ENCODE assay signal across 8 cellular contexts in genomic region chr16:31202402-31203385, GRCh38. TPM values are rescaled to one million over a fixed set of nuclear protein-coding genes. Genes with fewer than 3 reads are reported as not detected.
DNase-seq lines count a peak whose midpoint lies in the region; ATAC-seq and TF ChIP-seq lines count a peak whose summit lies in the region.

PYCARD (minus strand) TSS chr16:31202760; CDS start chr16:31202690, 70 bp downstream.

- H3K9me3 Mint-ChIP-seq in effector memory CD8-positive, alpha-beta T cell, result no peaks in the 10 kb centered on the region

- H2AFZ ChIP-seq in mesenchymal stem cell (ENCODE audit: low read depth, low read length), result peak within 1 kb of the TSS; percentile 88

- H3K27ac ChIP-seq in mesenchymal stem cell (ENCODE audit: low read length, poor library complexity, severe bottlenecking) (no peak within 1 kb of the TSS), transverse colon (peak within 1 kb of the TSS; percentile 80 to 90 (median 87))

- H2BK12ac ChIP-seq in mesenchymal stem cell (ENCODE audit: low read length in 2 of 2), result peak within 1 kb of the TSS in 1 of 2 experiments; percentile 67

- H3K4me1 ChIP-seq in mesenchymal stem cell (ENCODE audit: control insufficient read depth, insufficient read depth, low read depth, low read length), result peaks cover 15% of the 10 kb centered on the region
- peaks cover 15 to 33% (median 22%) of the 10 kb centered on the region in 4 donors for H3K4me1 ChIP-seq in transverse colon

- in situ Hi-C loops in transverse colon (cut with MboI; ENCODE audit: low pct_ligation_motif_present in 1 of 4, low pct_unique_long_range_greater_than_20kb in 1 of 4, low sequenced_read_pairs in 3 of 4), result no loop called here

- no peak for TF ChIP-seq EP300 in transverse colon (IDR thresholded peaks at IDR 0.05; ENCODE audit: low read depth)

- H3K27me3 ChIP-seq in mesenchymal stem cell (ENCODE audit: control insufficient read depth in 1 of 2, insufficient read depth in 1 of 2, low read length in 2 of 2) (peaks cover 14 to 29% of the 10 kb centered on the region in 2 experiments), transverse colon (no peaks in the 10 kb centered on the region)

- peak within 1 kb of the TSS in 1 of 2 experiments; percentile 99 for H3K14ac ChIP-seq in mesenchymal stem cell (ENCODE audit: low read length in 2 of 2)

- H3K18ac ChIP-seq in mesenchymal stem cell (ENCODE audit: low read depth in 1 of 2, low read length in 2 of 2), result peak within 1 kb of the TSS; percentile 37 to 81

- peak within 1 kb of the TSS; percentile 98 for H3K4me2 ChIP-seq in mesenchymal stem cell (ENCODE audit: low read length, poor library complexity, severe bottlenecking)

- H3K9ac ChIP-seq in mesenchymal stem cell (ENCODE audit: low read length), result peak within 1 kb of the TSS; percentile 84

- H3K27me3 Mint-ChIP-seq in effector memory CD8-positive, alpha-beta T cell, result no peaks in the 10 kb centered on the region

- peak within 1 kb of the TSS; percentile 79 to 97 for H3K27ac Mint-ChIP-seq in effector memory CD8-positive, alpha-beta T cell

- peak within 1 kb of the TSS; percentile 90 to 92 for H3K4me3 Mint-ChIP-seq in effector memory CD8-positive, alpha-beta T cell

- no peak for DNase-seq in activated CD4-positive, CD25-positive, alpha-beta regulatory T cell (lab: John Stamatoyannopoulos, UW)
- DNase-seq in SKM-1 (lab: John Stamatoyannopoulos, UW; ENCODE audit: unreplicated experiment) (peak; percentile 36), mesenchymal stem cell (peak; percentile 43), transverse colon (peak; percentile 82), DMS153 treated with DMSO at 0.1 percent for 48 hours (lab: John Stamatoyannopoulos, UW; ENCODE audit: unreplicated experiment) (no peak)
- peak in 2 of 3 experiments; percentile 40 to 41 for DNase-seq in effector memory CD8-positive, alpha-beta T cell

- intact Hi-C loops in transverse colon (cut with DNase I; ENCODE audit: low total_unique reads), result no loop called here

- H2BK120ac ChIP-seq in mesenchymal stem cell (ENCODE audit: low read depth, low read length), result peak within 1 kb of the TSS; percentile 34

- TF ChIP-seq CTCF in transverse colon (IDR thresholded peaks at IDR 0.05), result no peak

- peaks cover 81% of the 10 kb centered on the region for H3K36me3 Mint-ChIP-seq in effector memory CD8-positive, alpha-beta T cell (ENCODE audit: insufficient read depth)

- peak within 1 kb of the TSS in 1 of 2 experiments; percentile 90 for H3K23ac ChIP-seq in mesenchymal stem cell (ENCODE audit: low read length in 2 of 2)

- peak within 1 kb of the TSS; percentile 54 for H4K91ac ChIP-seq in mesenchymal stem cell (ENCODE audit: low read length)

- H3K4ac ChIP-seq in mesenchymal stem cell (ENCODE audit: low read depth in 1 of 2, low read length in 2 of 2), result peak within 1 kb of the TSS; percentile 9 to 71

- peak within 1 kb of the TSS; percentile 59 for H4K8ac ChIP-seq in mesenchymal stem cell (ENCODE audit: low read length)

- H3K79me1 ChIP-seq in mesenchymal stem cell (replicated peaks; ENCODE audit: low read length, poor library complexity, severe bottlenecking), result peaks cover 7% of the 10 kb centered on the region

- peak; percentile 18 to 22 for ATAC-seq in activated CD4-positive, CD25-positive, alpha-beta regulatory T cell treated with anti-CD3 and anti-CD28 coated beads, Interleukin-2, amount 50 U/mL, for 24 hours
- peak; percentile 36 for ATAC-seq in HG02973 (IDR thresholded peaks at IDR 0.05; ENCODE audit: unreplicated experiment)
- ATAC-seq in effector memory CD8-positive, alpha-beta T cell (replicated peaks), result peak; percentile 35

- no peak within 1 kb of the TSS for H2AK5ac ChIP-seq in mesenchymal stem cell (ENCODE audit: low read length, severe bottlenecking)

- peaks cover 35 to 43% of the 10 kb centered on the region in 2 donors for H3K4me1 Mint-ChIP-seq in effector memory CD8-positive, alpha-beta T cell (ENCODE audit: low read depth in 2 of 2)

- peak; percentile 56 for TF ChIP-seq POLR2A in transverse colon (IDR thresholded peaks at IDR 0.05)

- H2BK5ac ChIP-seq in mesenchymal stem cell (ENCODE audit: low read depth, low read length, poor library complexity, severe bottlenecking), result no peak within 1 kb of the TSS

- H3K9me3 ChIP-seq in mesenchymal stem cell (ENCODE audit: control insufficient read depth, low read length) (no peaks in the 10 kb centered on the region), transverse colon (no peaks in the 10 kb centered on the region)

- 22% methylated on average over 60 of the region's 71 CpGs for WGBS in mesenchymal stem cell
- 4 to 19% methylated on average over 6 to 68 of the region's 71 CpGs for WGBS in transverse colon (ENCODE audit: low coverage in 1 of 2), 2 donors

- H3K4me3 ChIP-seq in mesenchymal stem cell (ENCODE audit: insufficient read depth in 1 of 2, low read depth in 1 of 2, low read length in 2 of 2) (peak within 1 kb of the TSS; percentile 71 to 90), transverse colon (peak within 1 kb of the TSS; percentile 56 to 75 (median 64))

- no peak within 1 kb of the TSS for H2BK15ac ChIP-seq in mesenchymal stem cell (ENCODE audit: low read depth, poor library complexity, severe bottlenecking)

- H3K36me3 ChIP-seq in mesenchymal stem cell (ENCODE audit: control insufficient read depth in 1 of 2, insufficient read depth in 2 of 2, low read depth in 1 of 2, low read length in 2 of 2) (peaks cover 27 to 30% of the 10 kb centered on the region in 2 experiments), transverse colon (no peaks in the 10 kb centered on the region)

RNA-seq across cellular contexts. Expression of gene PYCARD, which starts in this region (rescaled TPM):
- 30.8 TPM for polyA plus RNA-seq in mesenchymal stem cell (2013, experiment 1 of 2)
- polyA plus RNA-seq in mesenchymal stem cell (2013, experiment 2 of 2), result 31.8 TPM
- total RNA-seq in transverse colon, result 100 to 1,000 TPM in 2 of 4 donors, 10 to 100 TPM in 2; 33.3 to 128 (median 90.6) TPM

Comparison
In these comparisons a context has a peak if more than half of its experiments do, and no peak if none do; other contexts are left out.
1. DNase-seq: peak in SKM-1 (single experiment), effector memory CD8-positive, alpha-beta T cell (2 of 3), mesenchymal stem cell (single experiment) and transverse colon (single experiment); none in activated CD4-positive, CD25-positive, alpha-beta regulatory T cell (0 of 4) and DMS153 treated with DMSO at 0.1 percent for 48 hours (single experiment).
2. Peak in every context shown above with its lines, with median percentiles within 50 percentile points of each other: ATAC-seq.